In genomic region chrX:30973784-30974427, GRCh38 we compare ENCODE assay signal across 1 cellular context.
TF ChIP-seq lines count a peak whose summit lies in the region.

No MANE protein-coding gene starts in this region.

TF ChIP-seq in K562, 482 proteins besides CTCF, POLR2A, EP300 and RAD21 (continued from another document and continues in another):
- TF ChIP-seq ZNF318 (IDR thresholded peaks at IDR 0.05; ENCODE audit: borderline replicate concordance in 1 of 2, low read depth in 1 of 2): no peak
- 0 out of 2 replicates have a peak, but pooled peaks have one; percentile 51 for TF ChIP-seq ZNF586 (CRISPR knock-in tag; conservative IDR thresholded peaks at IDR 0.05)
- no peak for TF ChIP-seq KAT8 (IDR thresholded peaks at IDR 0.05; ENCODE audit: low read depth)
- no peak for TF ChIP-seq ZNF785 (CRISPR knock-in tag; IDR thresholded peaks at IDR 0.05)
- no peak for TF ChIP-seq MXD1 (CRISPR knock-in tag; IDR thresholded peaks at IDR 0.05; ENCODE audit: borderline replicate concordance, poor library complexity, severe bottlenecking)
- TF ChIP-seq ZNF274 (IDR thresholded peaks at IDR 0.05; ENCODE audit: borderline replicate concordance, low read depth, low read length): no peak
- TF ChIP-seq PTBP1 (IDR thresholded peaks at IDR 0.05; ENCODE audit: low read depth, low read length): no peak
- no peak for TF ChIP-seq SNAPC5 (CRISPR knock-in tag; IDR thresholded peaks at IDR 0.05)
- no peak for TF ChIP-seq SMARCC2 (IDR thresholded peaks at IDR 0.05; ENCODE audit: low read depth)
- no peak for TF ChIP-seq PKNOX1 (IDR thresholded peaks at IDR 0.05)
- TF ChIP-seq MYNN (IDR thresholded peaks at IDR 0.05): no peak
- TF ChIP-seq MYNN (CRISPR knock-in tag; IDR thresholded peaks at IDR 0.05): no peak
- TF ChIP-seq ZNF444 (CRISPR knock-in tag; IDR thresholded peaks at IDR 0.05): no peak
- no peak for TF ChIP-seq ZNF431 (CRISPR knock-in tag; IDR thresholded peaks at IDR 0.05)
- TF ChIP-seq STAT6 (CRISPR knock-in tag; IDR thresholded peaks at IDR 0.05): no peak
- no peak for TF ChIP-seq MEF2A (IDR thresholded peaks at IDR 0.05; ENCODE audit: control insufficient read depth, low read depth, low read length)
- no peak for TF ChIP-seq BRF1 (IDR thresholded peaks at IDR 0.05; ENCODE audit: borderline replicate concordance, extremely low read depth, insufficient read length)
- TF ChIP-seq SRSF3 (IDR thresholded peaks at IDR 0.05; ENCODE audit: insufficient read depth, low read length): no peak
- TF ChIP-seq ZNF197 (CRISPR knock-in tag; IDR thresholded peaks at IDR 0.05; ENCODE audit: low read depth): no peak
- no peak for TF ChIP-seq MLLT1 (IDR thresholded peaks at IDR 0.05)
- TF ChIP-seq ZBTB17 (CRISPR knock-in tag; IDR thresholded peaks at IDR 0.05): peak; percentile 87
- no peak for TF ChIP-seq ELF2 (CRISPR knock-in tag; IDR thresholded peaks at IDR 0.05)
- no peak for TF ChIP-seq NR0B1 (IDR thresholded peaks at IDR 0.05; ENCODE audit: partially characterized antibody)
- TF ChIP-seq ZNF224 (CRISPR knock-in tag; IDR thresholded peaks at IDR 0.05): no peak
- TF ChIP-seq SFPQ (IDR thresholded peaks at IDR 0.05; ENCODE audit: low read depth, low read length): no peak
- TF ChIP-seq MTA3 (IDR thresholded peaks at IDR 0.05; ENCODE audit: borderline replicate concordance): no peak
- TF ChIP-seq ZFP1 (CRISPR knock-in tag; IDR thresholded peaks at IDR 0.05): peak; percentile 75
- no peak for TF ChIP-seq ETV5 (CRISPR knock-in tag; IDR thresholded peaks at IDR 0.05; ENCODE audit: low read depth)
- TF ChIP-seq BMI1 (IDR thresholded peaks at IDR 0.05; ENCODE audit: low read length): no peak
- 0 out of 2 replicates have a peak, but pooled peaks have one; percentile 43 for TF ChIP-seq ILK (tag; IDR thresholded peaks at IDR 0.05; ENCODE audit: borderline replicate concordance, low read depth)
- no peak for TF ChIP-seq ZSCAN32 (CRISPR knock-in tag; IDR thresholded peaks at IDR 0.05)
- TF ChIP-seq TEAD4 (IDR thresholded peaks at IDR 0.05; ENCODE audit: low read length): peak; percentile 42; the same call in 1 of the 2 replicates
- TF ChIP-seq TEAD4 (CRISPR knock-in tag; IDR thresholded peaks at IDR 0.05; ENCODE audit: borderline replicate concordance): no peak
- no peak for TF ChIP-seq ZNF232 (CRISPR knock-in tag; IDR thresholded peaks at IDR 0.05)
- no peak for TF ChIP-seq ETV6 (IDR thresholded peaks at IDR 0.05; ENCODE audit: borderline replicate concordance in 1 of 2, low read depth in 2 of 2, low read length in 1 of 2)
- no peak for TF ChIP-seq ETV6 (CRISPR knock-in tag; IDR thresholded peaks at IDR 0.05; ENCODE audit: borderline replicate concordance)
- TF ChIP-seq NR1H2 (CRISPR knock-in tag; IDR thresholded peaks at IDR 0.05): no peak
- TF ChIP-seq ZNF740 (CRISPR knock-in tag; IDR thresholded peaks at IDR 0.05): no peak
- peak in 1 of 2 experiments; percentile 89; a peak in 2 of 4 replicates for TF ChIP-seq ZNF740 (tag; IDR thresholded peaks at IDR 0.05)
- no peak for TF ChIP-seq BRCA1 (IDR thresholded peaks at IDR 0.05)
- no peak for TF ChIP-seq BRCA1 (CRISPR knock-in tag; IDR thresholded peaks at IDR 0.05)
- TF ChIP-seq BACH1 (tag; IDR thresholded peaks at IDR 0.05): 0 out of 2 replicates have a peak, but pooled peaks have one; percentile 62
- TF ChIP-seq MAFG (tag; conservative IDR thresholded peaks at IDR 0.05): 0 out of 2 replicates have a peak, but pooled peaks have one; percentile 20
- no peak for TF ChIP-seq SMC3 (conservative IDR thresholded peaks at IDR 0.05; ENCODE audit: insufficient read depth, low read depth, low read length)
- TF ChIP-seq CBX5 (IDR thresholded peaks at IDR 0.05; ENCODE audit: borderline replicate concordance, low read depth): no peak
